Comparison of ENCODE assay signal across 21 cellular contexts in genomic region chr14:58631720-58632119, GRCh38.
"Had no signal": no experiment of that assay in that cellular context is flagged by ENCODE, and none has a peak within 500 bp of the region (broad histone marks: within the 10 kb centered on the region; RNA-seq: fewer than 3 reads in every experiment).

No MANE protein-coding gene starts in this region.

- H3K36me3 ChIP-seq: left lung, sigmoid colon, spleen, upper lobe of left lung had no signal

- H3K27ac Mint-ChIP-seq: activated B cell treated with CpG ODN at 0.5 μM for 24 hours; activated CD4-positive, alpha-beta memory T cell treated with anti-CD3 and anti-CD28 coated beads for 36 hours; activated naive CD8-positive, alpha-beta T cell treated with anti-CD3 and anti-CD28 coated beads for 36 hours; stimulated activated memory B cell treated with anti-CD40 and anti-IgM and Interleukin-4, amounts not matched to agents 10 μg/mL and 1 μg/mL and 100 μg/mL, for 72 hours had no signal

- H3K9me3 Mint-ChIP-seq: activated B cell treated with CpG ODN at 0.5 μM for 24 hours; activated CD4-positive, alpha-beta memory T cell treated with anti-CD3 and anti-CD28 coated beads for 36 hours; activated naive CD8-positive, alpha-beta T cell treated with anti-CD3 and anti-CD28 coated beads for 36 hours; naive thymus-derived CD4-positive, alpha-beta T cell; stimulated activated memory B cell treated with anti-CD40 and anti-IgM and Interleukin-4, amounts not matched to agents 10 μg/mL and 1 μg/mL and 100 μg/mL, for 72 hours had no signal

- H3K4me1 ChIP-seq: foreskin keratinocyte, testis had no signal

- H3K4me3 ChIP-seq: left lung, sigmoid colon, spleen, testis, upper lobe of left lung had no signal

- H3K4me3 Mint-ChIP-seq: activated B cell treated with CpG ODN at 0.5 μM for 24 hours; activated CD4-positive, alpha-beta memory T cell treated with anti-CD3 and anti-CD28 coated beads for 36 hours; activated naive CD8-positive, alpha-beta T cell treated with anti-CD3 and anti-CD28 coated beads for 36 hours; brain; naive thymus-derived CD4-positive, alpha-beta T cell; stimulated activated memory B cell treated with anti-CD40 and anti-IgM and Interleukin-4, amounts not matched to agents 10 μg/mL and 1 μg/mL and 100 μg/mL, for 72 hours had no signal

- H3K9ac ChIP-seq: parathyroid adenoma had no signal

- H3K27ac ChIP-seq: foreskin keratinocyte, left lung, parathyroid adenoma, sigmoid colon, spleen, testis, upper lobe of left lung had no signal

- H3K36me3 Mint-ChIP-seq: activated CD4-positive, alpha-beta memory T cell treated with anti-CD3 and anti-CD28 coated beads for 36 hours; activated naive CD8-positive, alpha-beta T cell treated with anti-CD3 and anti-CD28 coated beads for 36 hours; brain; naive thymus-derived CD4-positive, alpha-beta T cell; stimulated activated memory B cell treated with anti-CD40 and anti-IgM and Interleukin-4, amounts not matched to agents 10 μg/mL and 1 μg/mL and 100 μg/mL, for 72 hours had no signal

- H3K9me3 ChIP-seq: left lung, sigmoid colon, spleen, testis, upper lobe of left lung had no signal

- H3K27me3 ChIP-seq: sigmoid colon, testis, upper lobe of left lung had no signal

- ATAC-seq: foreskin keratinocyte; left lung; naive thymus-derived CD4-positive, alpha-beta T cell; stimulated activated memory B cell treated with anti-CD40 and anti-IgM and Interleukin-4, amounts not matched to agents 10 μg/mL and 1 μg/mL and 100 μg/mL, for 72 hours had no signal

- DNase-seq: activated B cell treated with CpG ODN at 0.5 μM for 24 hours; activated CD4-positive, alpha-beta memory T cell treated with anti-CD3 and anti-CD28 coated beads for 36 hours; activated CD4-positive, alpha-beta T cell treated with anti-CD3 and anti-CD28 coated beads for 4 hours; activated naive CD4-positive, alpha-beta T cell; activated naive CD8-positive, alpha-beta T cell treated with anti-CD3 and anti-CD28 coated beads for 36 hours; activated T-cell treated with anti-CD3 and anti-CD28 coated beads for 4 hours; amygdala; caudate nucleus; foreskin keratinocyte; hypothalamus; left lung; mammary epithelial cell; naive thymus-derived CD4-positive, alpha-beta T cell; sigmoid colon; spleen; stimulated activated CD4-positive, alpha-beta T cell treated with anti-CD3 and anti-CD28 coated beads, Interleukin-4, amount 100 ng/mL, for 4 hours; testis had no signal
